In genomic region chr7:139745330-139746143, GRCh38 we compare ENCODE assay signal across 11 cellular contexts. TPM values are rescaled to one million over a fixed set of nuclear protein-coding genes. Genes with fewer than 3 reads are reported as not detected.
DNase-seq lines count a peak whose midpoint lies in the region; ATAC-seq, FAIRE-seq and TF ChIP-seq lines count a peak whose summit lies in the region.
"Had no signal": no experiment of that assay in that cellular context is flagged by ENCODE, and none has a peak within 500 bp of the region (broad histone marks: within the 10 kb centered on the region; RNA-seq: fewer than 3 reads in every experiment).

No MANE protein-coding gene starts in this region.

- H3K4me1 Mint-ChIP-seq in naive thymus-derived CD4-positive, alpha-beta T cell, result peaks cover 11 to 87% (median 79%) of the 10 kb centered on the region in 7 donors

- H3K9ac ChIP-seq in BLaER1 (no peak overlapping the region), endocrine pancreas (ENCODE audit: control insufficient read depth, insufficient read depth, low read length) (peak overlapping the region; percentile 15)

- H4K20me1 ChIP-seq in BLaER1 (peaks cover 100% of the 10 kb centered on the region), OCI-LY7 (ENCODE audit: insufficient read depth, low read length) (no peaks in the 10 kb centered on the region)

- peak; percentile 90 for DNase-seq in NCI-H69 (lab: John Stamatoyannopoulos, UW)
- no peak for DNase-seq in naive thymus-derived CD4-positive, alpha-beta T cell
- no peak for DNase-seq in urothelium cell line (ENCODE audit: low spot score)
- DNase-seq in OCI-LY7 (ENCODE audit: low spot score), result no peak
- no peak for DNase-seq in Peyer's patch
- DNase-seq: activated CD4-positive, alpha-beta T cell treated with anti-CD3 and anti-CD28 coated beads for 1 hour; mammary epithelial cell had no signal

- peak overlapping the region; percentile 72 for H3K4me2 ChIP-seq in BLaER1
- H3K4me2 ChIP-seq in OCI-LY7 (ENCODE audit: low read length), result no peak overlapping the region

- H3K27ac ChIP-seq in BLaER1 (0 out of 2 replicates have a peak overlapping the region, but pooled peaks have one; percentile 10), OCI-LY7 (ENCODE audit: low read depth, low read length, poor library complexity, severe bottlenecking) (no peak overlapping the region), Peyer's patch (no peak overlapping the region)
- H3K27ac ChIP-seq in naive thymus-derived CD4-positive, alpha-beta T cell (ENCODE audit: low read depth, low read length), result no peak overlapping the region

- H3K27me3 Mint-ChIP-seq in naive thymus-derived CD4-positive, alpha-beta T cell, result no peaks in the 10 kb centered on the region
- H3K27me3 Mint-ChIP-seq: activated naive CD4-positive, alpha-beta T cell treated with anti-CD3 and anti-CD28 coated beads, Interleukin-2, amount 50 U/mL, for 24 hours had no signal

- intact Hi-C loops in naive thymus-derived CD4-positive, alpha-beta T cell (cut with micrococcal nuclease), result no loop called here
- intact Hi-C loops in OCI-LY7 (cut with micrococcal nuclease; ENCODE audit: unreplicated experiment), result no loop called here

- H3K9me3 Mint-ChIP-seq in naive thymus-derived CD4-positive, alpha-beta T cell, result no peaks in the 10 kb centered on the region
- H3K9me3 Mint-ChIP-seq: activated naive CD4-positive, alpha-beta T cell treated with anti-CD3 and anti-CD28 coated beads, Interleukin-2, amount 50 U/mL, for 24 hours had no signal

- POLR2A ChIA-PET in naive thymus-derived CD4-positive, alpha-beta T cell (lab: Charles Lee), result interaction anchor here (0.5 to 1.1 kb wide), 3 partner anchors 9 to 18 kb away, joined by 3 read pairs; no protein-coding TSS in a partner anchor
- POLR2A ChIA-PET in OCI-LY7 (lab: Charles Lee), result interaction anchor here (1.4 kb wide), 1 partner anchor 25 kb away, joined by 4 read pairs; no protein-coding TSS in a partner anchor

- peak overlapping the region in 1 of 9 donors; percentile 63 for H3K27ac Mint-ChIP-seq in naive thymus-derived CD4-positive, alpha-beta T cell
- H3K27ac Mint-ChIP-seq: activated naive CD4-positive, alpha-beta T cell treated with anti-CD3 and anti-CD28 coated beads, Interleukin-2, amount 50 U/mL, for 24 hours had no signal

- peaks cover 16% of the 10 kb centered on the region; the same call in 1 of the 2 replicates for H3K36me3 ChIP-seq in BLaER1
- no peaks in the 10 kb centered on the region for H3K36me3 ChIP-seq in endocrine pancreas (ENCODE audit: control insufficient read depth, insufficient read depth, low read length)
- no peaks in the 10 kb centered on the region for H3K36me3 ChIP-seq in naive thymus-derived CD4-positive, alpha-beta T cell (ENCODE audit: control insufficient read depth in 2 of 3, insufficient read depth in 3 of 3, low read length in 3 of 3)
- H3K36me3 ChIP-seq in OCI-LY7 (ENCODE audit: insufficient read depth, low read length), result no peaks in the 10 kb centered on the region
- H3K36me3 ChIP-seq in Peyer's patch, result no peaks in the 10 kb centered on the region

- H3K27me3 ChIP-seq in BLaER1 (no peaks in the 10 kb centered on the region), endocrine pancreas (ENCODE audit: control insufficient read depth, insufficient read depth, low read length) (no peaks in the 10 kb centered on the region), Peyer's patch (no peaks in the 10 kb centered on the region)
- no peaks in the 10 kb centered on the region for H3K27me3 ChIP-seq in naive thymus-derived CD4-positive, alpha-beta T cell (ENCODE audit: control insufficient read depth in 2 of 2, insufficient read depth in 2 of 2, low read length in 2 of 2)

- H3K9me2 ChIP-seq in OCI-LY7 (ENCODE audit: insufficient read depth, low read length), result no peaks in the 10 kb centered on the region

- TF ChIP-seq CTCF in OCI-LY7 (conservative IDR thresholded peaks at IDR 0.05; ENCODE audit: low read length), result no peak
- no peak for TF ChIP-seq CTCF in Peyer's patch (IDR thresholded peaks at IDR 0.05)

- H3K9me3 ChIP-seq in BLaER1 (no peaks in the 10 kb centered on the region), endocrine pancreas (ENCODE audit: control insufficient read depth, low read length) (no peaks in the 10 kb centered on the region), OCI-LY7 (ENCODE audit: low read length) (no peaks in the 10 kb centered on the region), Peyer's patch (no peaks in the 10 kb centered on the region)
- H3K9me3 ChIP-seq in naive thymus-derived CD4-positive, alpha-beta T cell (ENCODE audit: control insufficient read depth in 2 of 3, low read length in 3 of 3), result no peaks in the 10 kb centered on the region

- peak; percentile 10 for ATAC-seq in naive thymus-derived CD4-positive, alpha-beta T cell
- no peak for ATAC-seq in HG02938 (IDR thresholded peaks at IDR 0.05; ENCODE audit: unreplicated experiment)

- peaks cover 52% of the 10 kb centered on the region for H3K4me1 ChIP-seq in BLaER1
- no peaks in the 10 kb centered on the region for H3K4me1 ChIP-seq in endocrine pancreas (ENCODE audit: control insufficient read depth, insufficient read depth, low read length)
- no peaks in the 10 kb centered on the region for H3K4me1 ChIP-seq in naive thymus-derived CD4-positive, alpha-beta T cell (ENCODE audit: control insufficient read depth in 2 of 2, insufficient read depth in 2 of 2, low read length in 2 of 2)
- no peaks in the 10 kb centered on the region for H3K4me1 ChIP-seq in OCI-LY7 (ENCODE audit: insufficient read depth, low read length, poor library complexity, severe bottlenecking)
- H3K4me1 ChIP-seq in Peyer's patch, result peaks cover 0 to 15% (median 0%) of the 10 kb centered on the region in 4 donors

- H2AFZ ChIP-seq in OCI-LY7 (ENCODE audit: low read length), result no peak overlapping the region

- no peaks in the 10 kb centered on the region for H3K79me2 ChIP-seq in OCI-LY7 (ENCODE audit: insufficient read depth, low read depth, low read length)

- no peak for TF ChIP-seq POLR2A in Peyer's patch (IDR thresholded peaks at IDR 0.05)

- FAIRE-seq in urothelium cell line (lab: Jason Lieb, UNC), result no peak

- CTCF ChIA-PET in naive thymus-derived CD4-positive, alpha-beta T cell (lab: Charles Lee), result interaction anchor here (1.1 kb wide), 1 partner anchor 29 kb away, joined by 3 read pairs; no protein-coding TSS in a partner anchor
- CTCF ChIA-PET in OCI-LY7 (lab: Charles Lee; ENCODE audit: unreplicated experiment), result no interaction called here

- H3K4me3 ChIP-seq in BLaER1, result no peak overlapping the region
- no peak overlapping the region for H3K4me3 ChIP-seq in endocrine pancreas (ENCODE audit: control insufficient read depth, insufficient read depth, low read length)
- no peak overlapping the region for H3K4me3 ChIP-seq in naive thymus-derived CD4-positive, alpha-beta T cell (ENCODE audit: low read length)
- no peak overlapping the region for H3K4me3 ChIP-seq in OCI-LY7 (ENCODE audit: low read depth, low read length, poor library complexity, severe bottlenecking)
- H3K4me3 ChIP-seq in Peyer's patch, result no peak overlapping the region

- H3K36me3 Mint-ChIP-seq in naive thymus-derived CD4-positive, alpha-beta T cell, result peaks cover 0 to 6% (median 4%) of the 10 kb centered on the region in 5 donors

- BruUV-seq in OCI-LY7 (replicated peaks; lab: Mats Ljungman, UMichigan), result no TSS peak

- H3K4me3 Mint-ChIP-seq in naive thymus-derived CD4-positive, alpha-beta T cell, result no peak overlapping the region
- H3K4me3 Mint-ChIP-seq: activated naive CD4-positive, alpha-beta T cell treated with anti-CD3 and anti-CD28 coated beads, Interleukin-2, amount 50 U/mL, for 24 hours had no signal

RNA-seq across cellular contexts. Expression of gene HIPK2, which starts 32.3 kb away (rescaled TPM):
- 10 to 100 TPM; 27.3 to 44.0 (median 37.3) TPM for total RNA-seq in naive thymus-derived CD4-positive, alpha-beta T cell
- 1 to 10 TPM; 4.6 to 8.5 TPM for polyA plus RNA-seq in naive thymus-derived CD4-positive, alpha-beta T cell
- 5.9 and 6.2 TPM in 2 replicates for total RNA-seq in OCI-LY7 (2014; rRNA removed; shearing (Covaris generic))
- 7.9 and 10.3 TPM in 2 replicates for total RNA-seq in OCI-LY7 (2022)
- total RNA-seq in Peyer's patch, result 10 to 100 TPM; 16.6 to 60.2 (median 35.1) TPM
